In the genomic region with DNA sequence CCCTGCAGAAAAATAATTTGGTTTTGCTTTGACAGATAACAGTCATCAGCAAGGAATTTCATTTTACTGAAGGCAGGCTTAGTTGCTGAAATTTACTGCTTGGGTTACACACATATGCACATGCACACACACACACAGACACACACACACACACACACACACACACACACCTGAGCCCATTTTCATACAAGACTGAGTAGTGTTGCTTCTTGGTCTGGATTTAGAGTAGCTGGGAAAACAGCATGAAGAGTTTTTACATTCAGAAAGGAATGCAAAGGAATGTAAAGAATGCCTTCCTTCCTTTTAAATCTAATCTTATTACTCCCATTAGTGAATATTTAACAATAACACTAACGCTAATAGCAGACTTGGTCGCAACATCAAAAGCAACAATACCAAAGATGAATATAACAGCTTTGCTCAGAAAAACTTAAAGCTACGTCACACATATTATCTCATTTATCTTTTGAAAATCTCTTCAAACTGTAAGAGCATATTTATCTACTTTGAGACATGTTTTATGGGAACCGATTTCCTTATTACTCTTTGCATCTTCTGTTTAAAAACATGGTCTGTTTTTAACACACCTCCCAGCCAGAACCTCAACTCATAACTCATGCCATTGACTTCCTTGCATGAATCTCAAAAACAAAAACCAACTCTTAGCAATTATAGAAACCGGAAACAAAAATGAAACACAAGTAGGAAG, we compare ENCODE assay signal across 8 cellular contexts. TPM values are rescaled to one million over a fixed set of nuclear protein-coding genes. Genes with fewer than 3 reads are reported as not detected.
A peak's percentile ranks its signal among the peaks of the same experiment; 100 is the strongest.
DNase-seq lines count a peak whose midpoint lies in the region; ATAC-seq, FAIRE-seq and TF ChIP-seq lines count a peak whose summit lies in the region.

No MANE protein-coding gene starts in this region.

- H3K79me2 ChIP-seq in astrocyte (ENCODE audit: insufficient read depth, low read length) (peaks cover 62% of the 10 kb centered on the region), PC-9 (ENCODE audit: low read depth) (no peaks in the 10 kb centered on the region)

- CTCF ChIA-PET in PC-9 (lab: Charles Lee) = no interaction called here

- peak overlapping the region; percentile 27 for H3K27ac Mint-ChIP-seq in astrocyte (ENCODE audit: unreplicated experiment)
- peak overlapping the region; percentile 61 to 80 (median 76) for H3K27ac Mint-ChIP-seq in nephron
- H3K27ac Mint-ChIP-seq in glutamatergic neuron (ENCODE audit: unreplicated experiment) = no peak overlapping the region

- H3K9ac ChIP-seq in astrocyte (ENCODE audit: low read length) = peak overlapping the region; percentile 11

- intact Hi-C loops in PC-9 (cut with micrococcal nuclease; ENCODE audit: unreplicated experiment) = no loop called here

- no peaks in the 10 kb centered on the region for H3K36me3 ChIP-seq in astrocyte (ENCODE audit: insufficient read depth, low read length)
- no peaks in the 10 kb centered on the region for H3K36me3 ChIP-seq in PC-9 (ENCODE audit: low read depth)

- H3K9me3 ChIP-seq in astrocyte (ENCODE audit: insufficient read depth, low read depth, low read length) = no peaks in the 10 kb centered on the region
- H3K9me3 ChIP-seq in PC-9 (ENCODE audit: insufficient read depth, low read depth) = no peaks in the 10 kb centered on the region

- H3K27me3 ChIP-seq in astrocyte (ENCODE audit: insufficient read depth, low read length) (no peaks in the 10 kb centered on the region), PC-9 (ENCODE audit: insufficient read depth, low read depth) (no peaks in the 10 kb centered on the region)

- BruUV-seq in PC-9 (replicated peaks; lab: Mats Ljungman, UMichigan) = no TSS peak

- peaks cover 19% of the 10 kb centered on the region for H3K36me3 Mint-ChIP-seq in astrocyte (ENCODE audit: low read depth, unreplicated experiment)
- peaks cover 4% of the 10 kb centered on the region for H3K36me3 Mint-ChIP-seq in nephron (ENCODE audit: low read depth)
- H3K36me3 Mint-ChIP-seq in glutamatergic neuron (ENCODE audit: unreplicated experiment) = peaks cover 5% of the 10 kb centered on the region

- FAIRE-seq in astrocyte (lab: Jason Lieb, UNC) = peak; percentile 41

- H3K4me3 ChIP-seq in astrocyte (ENCODE audit: insufficient read depth, low read depth, low read length) (no peak overlapping the region), PC-9 (no peak overlapping the region)

- peak; percentile 42 for ATAC-seq in GM18511 (IDR thresholded peaks at IDR 0.05; ENCODE audit: unreplicated experiment)
- peak; percentile 36 for ATAC-seq in HG03520 (IDR thresholded peaks at IDR 0.05; ENCODE audit: unreplicated experiment)
- ATAC-seq in GM21737 (IDR thresholded peaks at IDR 0.05; ENCODE audit: unreplicated experiment) = no peak

- H3K4me3 Mint-ChIP-seq in astrocyte (ENCODE audit: unreplicated experiment) (peak overlapping the region; percentile 12), nephron (peak overlapping the region in 1 of 3 experiments; percentile 1), glutamatergic neuron (ENCODE audit: unreplicated experiment) (no peak overlapping the region)

- no peak for TF ChIP-seq CTCF in astrocyte (IDR thresholded peaks at IDR 0.05; ENCODE audit: insufficient read depth, low read depth, low read length)
- no peak for TF ChIP-seq CTCF in nephron (IDR thresholded peaks at IDR 0.05; ENCODE audit: unreplicated experiment in 3 of 3)
- no peak for TF ChIP-seq CTCF in PC-9 (conservative IDR thresholded peaks at IDR 0.05)
- no peak for TF ChIP-seq CTCF in glutamatergic neuron (IDR thresholded peaks at IDR 0.05; ENCODE audit: partially characterized antibody, unreplicated experiment)

- H3K27ac ChIP-seq in astrocyte (ENCODE audit: low read depth, low read length) (peak overlapping the region; percentile 16), PC-9 (no peak overlapping the region)

- no peaks in the 10 kb centered on the region for H3K9me2 ChIP-seq in PC-9 (ENCODE audit: insufficient read depth)

- H3F3A ChIP-seq in PC-9 (ENCODE audit: insufficient read depth, low read depth) = no peaks in the 10 kb centered on the region

- peak overlapping the region; percentile 60 for H3K4me2 ChIP-seq in astrocyte (ENCODE audit: low read length)
- no peak overlapping the region for H3K4me2 ChIP-seq in PC-9

- peaks cover 4% of the 10 kb centered on the region for H4K20me1 ChIP-seq in astrocyte (ENCODE audit: insufficient read depth, low read length)
- H4K20me1 ChIP-seq in PC-9 (ENCODE audit: insufficient read depth) = no peaks in the 10 kb centered on the region

- no peak overlapping the region for H2AFZ ChIP-seq in astrocyte (ENCODE audit: low read depth, low read length)
- no peak overlapping the region for H2AFZ ChIP-seq in PC-9

- H3K4me1 Mint-ChIP-seq in astrocyte (ENCODE audit: low read depth, unreplicated experiment) = peaks cover 83% of the 10 kb centered on the region
- peaks cover 55% of the 10 kb centered on the region for H3K4me1 Mint-ChIP-seq in nephron
- peaks cover 14% of the 10 kb centered on the region for H3K4me1 Mint-ChIP-seq in glutamatergic neuron (ENCODE audit: low read depth, unreplicated experiment)

- H3K27me3 Mint-ChIP-seq in astrocyte (ENCODE audit: low read depth, unreplicated experiment) (no peaks in the 10 kb centered on the region), nephron (ENCODE audit: low read depth) (no peaks in the 10 kb centered on the region), glutamatergic neuron (ENCODE audit: unreplicated experiment) (peaks cover 2% of the 10 kb centered on the region)

- DNase-seq in astrocyte (ENCODE audit: low read depth) = peak; percentile 76
- no peak for DNase-seq in PC-9
- no peak for DNase-seq in glutamatergic neuron
- no peak for DNase-seq in COLO668 (lab: John Stamatoyannopoulos, UW; ENCODE audit: unreplicated experiment)

- H3K9me3 Mint-ChIP-seq in astrocyte (ENCODE audit: unreplicated experiment) = peaks cover 6% of the 10 kb centered on the region
- peaks cover 2% of the 10 kb centered on the region for H3K9me3 Mint-ChIP-seq in nephron
- H3K9me3 Mint-ChIP-seq in glutamatergic neuron (ENCODE audit: unreplicated experiment) = peaks cover 7% of the 10 kb centered on the region

- H3K4me1 ChIP-seq in astrocyte (ENCODE audit: insufficient read depth, low read length) (peaks cover 83% of the 10 kb centered on the region), PC-9 (replicated peaks; ENCODE audit: insufficient read depth) (no peaks in the 10 kb centered on the region)

- POLR2A ChIA-PET in PC-9 (lab: Charles Lee; ENCODE audit: unreplicated experiment) = no interaction called here

RNA-seq across cellular contexts. Expression of a gene that starts 32.5 kb away (rescaled TPM):
- 49.5 and 56.8 TPM in 2 replicates for total RNA-seq in astrocyte
- total RNA-seq in PC-9 (2021) = 0.41 TPM in 1 of 2 replicates, not detected in the other
- 6.4 TPM for total RNA-seq in glutamatergic neuron (ENCODE audit: unreplicated experiment)
